Comparison of ENCODE assay signal across 1 cellular context in genomic region chr4:94528792-94529451, GRCh38.
TF ChIP-seq lines count a peak whose summit lies in the region.

No MANE protein-coding gene starts in this region.

TF ChIP-seq in K562, 482 proteins besides CTCF, POLR2A, EP300 and RAD21:
- TF ChIP-seq EP400 (IDR thresholded peaks at IDR 0.05) (no peak), ZEB2 (IDR thresholded peaks at IDR 0.05) (no peak), ZNF165 (CRISPR knock-in tag; IDR thresholded peaks at IDR 0.05; ENCODE audit: borderline replicate concordance) (no peak), TCFL5 (CRISPR knock-in tag; conservative IDR thresholded peaks at IDR 0.05) (no peak), HBP1 (CRISPR knock-in tag; IDR thresholded peaks at IDR 0.05) (no peak), SNRNP70 (optimal IDR thresholded peaks at IDR 0.05; ENCODE audit: low read depth, low read length) (no peak), PHB2 (IDR thresholded peaks at IDR 0.05; ENCODE audit: low read depth) (no peak), TFAM (CRISPR knock-in tag; conservative IDR thresholded peaks at IDR 0.05) (no peak), CREB3 (tag; conservative IDR thresholded peaks at IDR 0.05; ENCODE audit: low read depth) (no peak), NR2F6 (CRISPR knock-in tag; IDR thresholded peaks at IDR 0.05) (no peak)
